In genomic region chr17:79777844-79778503, GRCh38 we compare ENCODE assay signal across 8 cellular contexts. TPM values are rescaled to one million over a fixed set of nuclear protein-coding genes. Genes with fewer than 3 reads are reported as not detected.
A peak's percentile ranks its signal among the peaks of the same experiment; 100 is the strongest.
DNase-seq lines count a peak whose midpoint lies in the region; ATAC-seq and TF ChIP-seq lines count a peak whose summit lies in the region.

Gene CBX2, plus strand, starts transcription at chr17:79778148. Its CDS starts 88 bp downstream, at chr17:79778236.

- H3K4me3 ChIP-seq in H7 (ENCODE audit: insufficient read depth, low read depth, low read length) (peak within 1 kb of the TSS; percentile 96), WERI-Rb-1 (ENCODE audit: low read depth, low read length) (peak within 1 kb of the TSS; percentile 96)

- in situ Hi-C loops in T47D (cut with HindIII; ENCODE audit: low pct_unique_long_range_greater_than_20kb, low sequenced_read_pairs), result no loop called here

- no peak for ATAC-seq in HG03378 (IDR thresholded peaks at IDR 0.05; ENCODE audit: unreplicated experiment)

- H3K27ac ChIP-seq in WERI-Rb-1, result peak within 1 kb of the TSS; percentile 97

- no peak for TF ChIP-seq CTCF in WERI-Rb-1 (IDR thresholded peaks at IDR 0.05; ENCODE audit: low read depth, low read length)

- DNase-seq in EL (peak; percentile 73), H7 (peak; percentile 100), NCI-H146 (lab: John Stamatoyannopoulos, UW) (peak; percentile 72), WERI-Rb-1 (peak; percentile 86), T47D (ENCODE audit: low read depth in 1 of 2, low spot score in 1 of 2) (peak; percentile 88 to 96), inferior parietal cortex (ENCODE audit: extremely low spot score) (peak; percentile 25)
- DNase-seq in stimulated activated CD4-positive, alpha-beta T cell treated with anti-CD3 and anti-CD28 coated beads, Interleukin-12 subunit alpha, Interleukin-12 subunit beta, amount 100 ng/mL, for 4 hours, result peak; percentile 84

- H3K9me3 ChIP-seq in WERI-Rb-1 (ENCODE audit: severe bottlenecking), result no peaks in the 10 kb centered on the region

- H3K36me3 ChIP-seq in H7 (replicated peaks; ENCODE audit: control insufficient read depth, insufficient read depth, low read length) (peaks cover 22% of the 10 kb centered on the region), WERI-Rb-1 (peaks cover 43% of the 10 kb centered on the region)

- H3K27me3 ChIP-seq in H7 (ENCODE audit: control insufficient read depth, insufficient read depth, low read length) (peaks cover 4% of the 10 kb centered on the region; the same call in 1 of the 2 replicates), WERI-Rb-1 (ENCODE audit: insufficient read depth, low read depth, severe bottlenecking) (no peaks in the 10 kb centered on the region)

RNA-seq across cellular contexts. Expression of gene CBX2, which starts in this region (rescaled TPM):
- total RNA-seq in H7 (2014; rRNA removed; shearing (Covaris generic)), result 89.1 and 97.4 TPM in 2 replicates

Comparison
In these comparisons a context has a peak if more than half of its experiments do, and no peak if none do; other contexts are left out.
1. DNase-seq: peak in every context shown above with its lines; median percentile 100 in H7; 92 in T47D; 86 in WERI-Rb-1; 84 in stimulated activated CD4-positive, alpha-beta T cell treated with anti-CD3 and anti-CD28 coated beads, Interleukin-12 subunit alpha, Interleukin-12 subunit beta, amount 100 ng/mL, for 4 hours; 73 in EL; 72 in NCI-H146; 25 in inferior parietal cortex.